ENCODE assay signal across 7 cellular contexts in the genomic region with DNA sequence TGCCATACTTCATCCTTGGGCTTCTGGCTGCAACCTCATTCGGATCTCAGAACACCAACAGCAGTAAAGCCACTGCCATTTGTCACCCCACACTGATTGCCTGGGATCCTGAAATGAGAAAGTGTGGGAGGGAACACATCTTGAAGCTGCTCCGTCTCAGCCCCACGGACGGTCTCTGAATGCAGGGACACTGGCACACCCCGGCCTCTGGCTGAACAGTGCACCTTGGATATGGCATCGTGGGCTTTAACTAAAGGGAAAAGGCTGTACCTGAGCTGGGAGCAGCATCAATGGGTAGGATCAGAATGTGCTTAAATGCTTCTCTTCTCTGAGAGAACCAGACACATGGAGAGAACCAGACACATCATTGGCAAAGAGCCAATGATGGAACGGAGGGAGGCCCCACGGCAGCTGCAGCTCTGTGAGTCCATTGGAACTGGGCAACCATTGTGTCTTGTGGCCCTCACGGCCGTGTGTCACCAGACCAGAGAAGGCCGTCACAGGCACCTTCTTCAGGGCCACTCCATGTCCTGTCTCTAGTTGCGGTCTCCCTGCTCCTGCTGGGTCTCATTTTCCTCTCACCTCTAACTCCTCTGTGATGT.
"Had no signal": no experiment of that assay in that cellular context is flagged by ENCODE, and none has a peak within 500 bp of the region (broad histone marks: within the 10 kb centered on the region; RNA-seq: fewer than 3 reads in every experiment).

No MANE protein-coding gene starts in this region.

- H3K4me3 ChIP-seq: body of pancreas, prostate gland, upper lobe of left lung had no signal

- H3K9me3 ChIP-seq: body of pancreas, prostate gland, upper lobe of left lung had no signal

- DNase-seq: body of pancreas; natural killer cell; stimulated activated CD4-positive, alpha-beta T cell treated with anti-CD3 and anti-CD28 coated beads, Interleukin-12 subunit alpha, Interleukin-12 subunit beta, amount 100 ng/mL, for 4 hours; stimulated activated CD4-positive, alpha-beta T cell treated with anti-CD3 and anti-CD28 coated beads, Interleukin-2, amount 100 ng/mL, for 48 hours; stimulated activated naive CD4-positive, alpha-beta T cell treated with Interleukin-2 at 50 U/mL for 16 hours; upper lobe of left lung had no signal

- H3K4me1 ChIP-seq: body of pancreas, prostate gland, upper lobe of left lung had no signal

- H3K27ac ChIP-seq: body of pancreas, prostate gland, upper lobe of left lung had no signal

- H3K36me3 ChIP-seq: prostate gland, upper lobe of left lung had no signal

- H3K27me3 ChIP-seq: body of pancreas, upper lobe of left lung had no signal
